Comparison of ENCODE assay signal across 11 cellular contexts in genomic region chr16:74740795-74741304, GRCh38. TPM values are rescaled to one million over a fixed set of nuclear protein-coding genes. Genes with fewer than 3 reads are reported as not detected.
DNase-seq lines count a peak whose midpoint lies in the region; ATAC-seq and TF ChIP-seq lines count a peak whose summit lies in the region.
"Had no signal": no experiment of that assay in that cellular context is flagged by ENCODE, and none has a peak within 500 bp of the region (broad histone marks: within the 10 kb centered on the region; RNA-seq: fewer than 3 reads in every experiment).

No MANE protein-coding gene starts in this region.

- no peaks in the 10 kb centered on the region for H4K20me1 ChIP-seq in HCT116 (ENCODE audit: insufficient read depth)

- H3K4me2 ChIP-seq in HCT116 (ENCODE audit: low read length) (peak overlapping the region; percentile 74), trophoblast cell (ENCODE audit: low read length) (no peak overlapping the region)

- H2BK5ac ChIP-seq in trophoblast cell (ENCODE audit: low read depth, low read length, poor library complexity), result no peak overlapping the region

- H2BK120ac ChIP-seq in trophoblast cell (ENCODE audit: insufficient read depth, low read length, poor library complexity), result no peak overlapping the region

- H3K18ac ChIP-seq in trophoblast cell (ENCODE audit: low read length), result no peak overlapping the region

- H4K91ac ChIP-seq in trophoblast cell (ENCODE audit: low read depth, low read length), result no peak overlapping the region

- H3K9ac ChIP-seq in HCT116 (ENCODE audit: low read length) (peak overlapping the region; percentile 45), trophoblast cell (ENCODE audit: low read length) (no peak overlapping the region)

- intact Hi-C loops in HCT116 (cut with micrococcal nuclease) (no loop called here), sciatic nerve (cut with DNase I) (no loop called here), left lung (cut with DNase I) (no loop called here)

- H3K4me1 ChIP-seq in HCT116 (ENCODE audit: control insufficient read depth in 1 of 2, insufficient read depth in 2 of 2, low read length in 2 of 2) (peaks cover 58 to 88% of the 10 kb centered on the region in 2 experiments), foreskin keratinocyte (peaks cover 28% of the 10 kb centered on the region), left lung (no peaks in the 10 kb centered on the region), trophoblast cell (ENCODE audit: control insufficient read depth in 1 of 2, insufficient read depth in 2 of 2, low read length in 2 of 2) (peaks cover 0 to 4% of the 10 kb centered on the region in 2 experiments)

- CTCF ChIA-PET in HCT116 (lab: Charles Lee), result interaction anchor here (1.7 kb wide), 1 partner anchor 14 kb away, joined by 4 read pairs; no protein-coding TSS in a partner anchor

- H3K36me3 ChIP-seq in HCT116 (ENCODE audit: control insufficient read depth in 1 of 2, insufficient read depth in 2 of 2, low read length in 2 of 2) (no peaks in the 10 kb centered on the region), left lung (no peaks in the 10 kb centered on the region), trophoblast cell (ENCODE audit: control insufficient read depth in 1 of 2, insufficient read depth in 2 of 2, low read length in 2 of 2) (no peaks in the 10 kb centered on the region)

- H3K79me2 ChIP-seq in HCT116 (ENCODE audit: insufficient read depth, low read length) (no peaks in the 10 kb centered on the region), trophoblast cell (ENCODE audit: control insufficient read depth, insufficient read depth, low read length, poor library complexity) (no peaks in the 10 kb centered on the region)

- H2BK12ac ChIP-seq in trophoblast cell (ENCODE audit: low read length), result no peak overlapping the region

- H4K12ac ChIP-seq in trophoblast cell (ENCODE audit: low read depth, low read length), result no peak overlapping the region

- peak overlapping the region; percentile 91 for H2AFZ ChIP-seq in HCT116 (ENCODE audit: low read depth, low read length, poor library complexity, severe bottlenecking)
- no peak overlapping the region for H2AFZ ChIP-seq in trophoblast cell (ENCODE audit: insufficient read depth, low read length, poor library complexity)

- H3K4ac ChIP-seq in trophoblast cell (ENCODE audit: low read depth, low read length), result no peak overlapping the region

- H3K79me1 ChIP-seq in trophoblast cell (ENCODE audit: low read length), result no peaks in the 10 kb centered on the region

- peak overlapping the region; percentile 67 for H3K27ac ChIP-seq in HCT116 (ENCODE audit: low read depth, low read length)
- H3K27ac ChIP-seq in foreskin keratinocyte, result peak overlapping the region; percentile 97
- no peak overlapping the region for H3K27ac ChIP-seq in left lung
- H3K27ac ChIP-seq in trophoblast cell (ENCODE audit: low read depth, low read length), result no peak overlapping the region

- no peak for TF ChIP-seq CTCF in HCT116 (IDR thresholded peaks at IDR 0.05 in 2 of 3, conservative IDR thresholded peaks at IDR 0.05 in 1 of 3; ENCODE audit: borderline replicate concordance in 1 of 3, insufficient read depth in 1 of 3, low read depth in 2 of 3, low read length in 2 of 3)
- no peak for TF ChIP-seq CTCF in foreskin keratinocyte (conservative IDR thresholded peaks at IDR 0.05)
- TF ChIP-seq CTCF in left lung (IDR thresholded peaks at IDR 0.05), result no peak

- TF ChIP-seq POLR2A in HCT116 (IDR thresholded peaks at IDR 0.05; ENCODE audit: borderline replicate concordance, extremely low read depth, insufficient read depth, insufficient read length), result no peak

- no peak overlapping the region for H3K23ac ChIP-seq in trophoblast cell (ENCODE audit: low read length)

- H3K9me2 ChIP-seq in HCT116 (ENCODE audit: insufficient read depth), result no peaks in the 10 kb centered on the region

- ATAC-seq in HCT116 (peak; percentile 60), foreskin keratinocyte (peak; percentile 46), sciatic nerve (peak; percentile 31), left lung (no peak)

- no peak overlapping the region for H2AK5ac ChIP-seq in trophoblast cell (ENCODE audit: low read length)

- DNase-seq in HCT116 (ENCODE audit: low read depth, low spot score), result peak; percentile 75
- peak; percentile 45 for DNase-seq in SK-MEL-5 (ENCODE audit: low read depth, low spot score)
- peak; percentile 41 to 74 for DNase-seq in foreskin keratinocyte
- peak; percentile 65 for DNase-seq in sciatic nerve (ENCODE audit: low spot score)
- DNase-seq in left lung, result no peak
- no peak for DNase-seq in trophoblast cell
- no peak for DNase-seq in stimulated activated CD4-positive, alpha-beta T cell treated with anti-CD3 and anti-CD28 coated beads, Interleukin-4, amount 100 ng/mL, for 24 hours
- no peak for DNase-seq in T-helper 2 cell
- DNase-seq: DMS79 treated with DMSO at 0.1 percent for 48 hours, NCI-H1105, SIG-M5 had no signal

- RAD21 ChIA-PET in HCT116 (lab: Charles Lee; ENCODE audit: low non-redundant PET in 1 of 2, low total read pairs in 2 of 2, uncharacterized antibody in 2 of 2, unreplicated experiment in 2 of 2), result no interaction called here

- POLR2A ChIA-PET in HCT116 (lab: Charles Lee), result interaction anchor here (0.6 to 0.9 kb wide), 2 partner anchors 12 to 34 kb away, joined by 3 to 5 read pairs; partner anchors contain the start of gene FA2H

- H3K9me3 ChIP-seq in HCT116 (ENCODE audit: control insufficient read depth in 1 of 2, insufficient read depth in 1 of 2, low read depth in 1 of 2, low read length in 2 of 2), result no peaks in the 10 kb centered on the region
- no peaks in the 10 kb centered on the region for H3K9me3 ChIP-seq in left lung
- H3K9me3 ChIP-seq in trophoblast cell (ENCODE audit: insufficient read depth, low read depth, low read length), result peaks cover 2% of the 10 kb centered on the region

- H3K14ac ChIP-seq in trophoblast cell (ENCODE audit: low read length), result no peak overlapping the region

- no TSS peak for BruUV-seq in HCT116 (replicated peaks; lab: Mats Ljungman, UMichigan)

- no peak overlapping the region for H4K8ac ChIP-seq in trophoblast cell (ENCODE audit: low read depth, low read length)

- in situ Hi-C loops in SK-MEL-5 (cut with HindIII; ENCODE audit: low pct_unique_long_range_greater_than_20kb, low sequenced_read_pairs), result no loop called here

- WGBS in trophoblast cell (ENCODE audit: extremely low coverage, insufficient coverage, insufficient read length), result no CpG with 5 or more reads among the region's 13 CpGs

- H3K4me3 ChIP-seq in HCT116 (replicated peaks in 1 of 2; ENCODE audit: low read depth in 1 of 2, low read length in 2 of 2) (peak overlapping the region; percentile 30 to 42), left lung (no peak overlapping the region), trophoblast cell (ENCODE audit: low read depth, low read length) (no peak overlapping the region)

- TF ChIP-seq RAD21 in HCT116 (IDR thresholded peaks at IDR 0.05; ENCODE audit: low read depth), result no peak

- H3K27me3 ChIP-seq in HCT116 (ENCODE audit: insufficient read depth, low read length), result no peaks in the 10 kb centered on the region
- no peaks in the 10 kb centered on the region for H3K27me3 ChIP-seq in foreskin keratinocyte
- no peaks in the 10 kb centered on the region for H3K27me3 ChIP-seq in left lung
- H3K27me3 ChIP-seq in trophoblast cell (ENCODE audit: insufficient read depth, low read length), result no peaks in the 10 kb centered on the region

TF ChIP-seq in HCT116, 20 proteins besides CTCF, POLR2A, EP300 and RAD21 (continues in another document):
- TF ChIP-seq REST (IDR thresholded peaks at IDR 0.05; ENCODE audit: low read depth) (no peak), ELF1 (IDR thresholded peaks at IDR 0.05; ENCODE audit: borderline replicate concordance, low read depth) (no peak), POLR2AphosphoS5 (IDR thresholded peaks at IDR 0.05; ENCODE audit: low read depth, low read length) (peak; percentile 24)

RNA-seq across cellular contexts. Expression of gene FA2H, which starts 33.8 kb away (rescaled TPM):
- total RNA-seq in HCT116 (2021; ENCODE audit: unreplicated experiment) (11.1 TPM), foreskin keratinocyte (0.14 and 0.27 TPM in 2 replicates), sciatic nerve (52.2 TPM), left lung (1 to 10 TPM; 6.5 to 7.3 TPM)
- polyA plus RNA-seq in HCT116 (2012), result 15.0 and 21.9 TPM in 2 replicates
- 0.08 TPM in 1 of 2 replicates, not detected in the other for total RNA-seq in SK-MEL-5 (2014; rRNA removed; shearing (Covaris generic))
- 0.06 and 0.07 TPM in 2 replicates for polyA plus RNA-seq in SK-MEL-5 (2015; cell fraction: cytosol; rRNA removed)
- polyA plus RNA-seq in SK-MEL-5 (2015; cell fraction: nucleus; rRNA removed), result not detected in 2 replicates
- polyA plus RNA-seq in foreskin keratinocyte, result 0.17 and 0.18 TPM in 2 replicates
- polyA plus RNA-seq in trophoblast cell (2013), result 4.4 and 4.7 TPM in 2 replicates

RNA-seq across cellular contexts. Expression of gene MLKL, which starts 40.2 kb away (rescaled TPM):
- 8.3 TPM for total RNA-seq in HCT116 (2021; ENCODE audit: unreplicated experiment)
- 4.8 and 6.3 TPM in 2 replicates for polyA plus RNA-seq in HCT116 (2012)
- total RNA-seq in SK-MEL-5 (2014; rRNA removed; shearing (Covaris generic)), result 6.0 and 7.9 TPM in 2 replicates
- 6.8 and 13.1 TPM in 2 replicates for polyA plus RNA-seq in SK-MEL-5 (2015; cell fraction: cytosol; rRNA removed)
- 26.6 and 35.9 TPM in 2 replicates for polyA plus RNA-seq in SK-MEL-5 (2015; cell fraction: nucleus; rRNA removed)
- total RNA-seq in foreskin keratinocyte, result 19.8 and 23.6 TPM in 2 replicates
- polyA plus RNA-seq in foreskin keratinocyte, result 14.0 and 14.4 TPM in 2 replicates
- 19.4 TPM for total RNA-seq in sciatic nerve
- total RNA-seq in left lung, result 10 to 100 TPM; 17.9 to 40.5 TPM
- 0.05 and 0.06 TPM in 2 replicates for polyA plus RNA-seq in trophoblast cell (2013)

Comparison
In these comparisons a context has a peak if more than half of its experiments do, and no peak if none do; other contexts are left out.
1. DNase-seq: peak in HCT116 (single experiment), SK-MEL-5 (single experiment), foreskin keratinocyte (2 of 2) and sciatic nerve (single experiment); none in left lung (0 of 2), trophoblast cell (0 of 2), stimulated activated CD4-positive, alpha-beta T cell treated with anti-CD3 and anti-CD28 coated beads, Interleukin-4, amount 100 ng/mL, for 24 hours (single experiment) and T-helper 2 cell (0 of 5).
2. H3K27ac ChIP-seq: peak in HCT116 (single experiment) and foreskin keratinocyte (single experiment); none in left lung (0 of 2) and trophoblast cell (single experiment).
3. H3K4me3 ChIP-seq: peak in HCT116 (2 of 2); none in left lung (0 of 2) and trophoblast cell (single experiment).